In the genomic region with DNA sequence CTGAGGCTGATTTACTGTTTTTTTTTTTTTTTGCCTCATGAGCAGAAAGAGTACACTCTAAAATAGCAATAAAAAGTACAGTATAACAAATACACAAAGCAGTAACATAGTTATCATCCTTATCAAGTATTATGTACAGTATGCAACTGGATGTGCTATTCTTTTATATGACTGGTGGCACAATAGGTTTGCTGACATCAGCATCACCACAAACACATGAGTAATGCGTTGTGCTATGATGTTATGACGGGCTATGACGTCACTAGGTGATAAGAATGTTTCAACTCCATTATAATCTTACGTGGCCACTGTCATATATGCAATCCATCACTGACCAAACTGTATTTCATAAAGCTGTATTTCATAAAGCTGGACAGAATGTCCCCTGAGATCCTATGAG, we compare ENCODE assay signal across 1 cellular context.
TF ChIP-seq lines count a peak whose summit lies in the region.

No MANE protein-coding gene starts in this region.

TF ChIP-seq in HEK293, 187 proteins besides CTCF, POLR2A, EP300 and RAD21 (continued from another document and continues in another):
- TF ChIP-seq, protein P1, sequence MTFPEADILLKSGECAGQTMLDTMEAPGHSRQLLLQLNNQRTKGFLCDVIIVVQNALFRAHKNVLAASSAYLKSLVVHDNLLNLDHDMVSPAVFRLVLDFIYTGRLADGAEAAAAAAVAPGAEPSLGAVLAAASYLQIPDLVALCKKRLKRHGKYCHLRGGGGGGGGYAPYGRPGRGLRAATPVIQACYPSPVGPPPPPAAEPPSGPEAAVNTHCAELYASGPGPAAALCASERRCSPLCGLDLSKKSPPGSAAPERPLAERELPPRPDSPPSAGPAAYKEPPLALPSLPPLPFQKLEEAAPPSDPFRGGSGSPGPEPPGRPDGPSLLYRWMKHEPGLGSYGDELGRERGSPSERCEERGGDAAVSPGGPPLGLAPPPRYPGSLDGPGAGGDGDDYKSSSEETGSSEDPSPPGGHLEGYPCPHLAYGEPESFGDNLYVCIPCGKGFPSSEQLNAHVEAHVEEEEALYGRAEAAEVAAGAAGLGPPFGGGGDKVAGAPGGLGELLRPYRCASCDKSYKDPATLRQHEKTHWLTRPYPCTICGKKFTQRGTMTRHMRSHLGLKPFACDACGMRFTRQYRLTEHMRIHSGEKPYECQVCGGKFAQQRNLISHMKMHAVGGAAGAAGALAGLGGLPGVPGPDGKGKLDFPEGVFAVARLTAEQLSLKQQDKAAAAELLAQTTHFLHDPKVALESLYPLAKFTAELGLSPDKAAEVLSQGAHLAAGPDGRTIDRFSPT (tag by site-specific recombination; IDR thresholded peaks at IDR 0.05): 0 out of 2 replicates have a peak, but pooled peaks have one; percentile 43
- TF ChIP-seq ZNF473 (tag by site-specific recombination; IDR thresholded peaks at IDR 0.05): no peak
- TF ChIP-seq KLF16 (tag by site-specific recombination; IDR thresholded peaks at IDR 0.05): 0 out of 2 replicates have a peak, but pooled peaks have one; percentile 24
- no peak for TF ChIP-seq TCF7L2 (IDR thresholded peaks at IDR 0.05; ENCODE audit: borderline replicate concordance, low read depth, low read length)
- TF ChIP-seq ZNF629 (tag by site-specific recombination; IDR thresholded peaks at IDR 0.05): peak; percentile 97
- TF ChIP-seq, protein P2, sequence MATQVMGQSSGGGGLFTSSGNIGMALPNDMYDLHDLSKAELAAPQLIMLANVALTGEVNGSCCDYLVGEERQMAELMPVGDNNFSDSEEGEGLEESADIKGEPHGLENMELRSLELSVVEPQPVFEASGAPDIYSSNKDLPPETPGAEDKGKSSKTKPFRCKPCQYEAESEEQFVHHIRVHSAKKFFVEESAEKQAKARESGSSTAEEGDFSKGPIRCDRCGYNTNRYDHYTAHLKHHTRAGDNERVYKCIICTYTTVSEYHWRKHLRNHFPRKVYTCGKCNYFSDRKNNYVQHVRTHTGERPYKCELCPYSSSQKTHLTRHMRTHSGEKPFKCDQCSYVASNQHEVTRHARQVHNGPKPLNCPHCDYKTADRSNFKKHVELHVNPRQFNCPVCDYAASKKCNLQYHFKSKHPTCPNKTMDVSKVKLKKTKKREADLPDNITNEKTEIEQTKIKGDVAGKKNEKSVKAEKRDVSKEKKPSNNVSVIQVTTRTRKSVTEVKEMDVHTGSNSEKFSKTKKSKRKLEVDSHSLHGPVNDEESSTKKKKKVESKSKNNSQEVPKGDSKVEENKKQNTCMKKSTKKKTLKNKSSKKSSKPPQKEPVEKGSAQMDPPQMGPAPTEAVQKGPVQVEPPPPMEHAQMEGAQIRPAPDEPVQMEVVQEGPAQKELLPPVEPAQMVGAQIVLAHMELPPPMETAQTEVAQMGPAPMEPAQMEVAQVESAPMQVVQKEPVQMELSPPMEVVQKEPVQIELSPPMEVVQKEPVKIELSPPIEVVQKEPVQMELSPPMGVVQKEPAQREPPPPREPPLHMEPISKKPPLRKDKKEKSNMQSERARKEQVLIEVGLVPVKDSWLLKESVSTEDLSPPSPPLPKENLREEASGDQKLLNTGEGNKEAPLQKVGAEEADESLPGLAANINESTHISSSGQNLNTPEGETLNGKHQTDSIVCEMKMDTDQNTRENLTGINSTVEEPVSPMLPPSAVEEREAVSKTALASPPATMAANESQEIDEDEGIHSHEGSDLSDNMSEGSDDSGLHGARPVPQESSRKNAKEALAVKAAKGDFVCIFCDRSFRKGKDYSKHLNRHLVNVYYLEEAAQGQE (tag by site-specific recombination; IDR thresholded peaks at IDR 0.05): no peak
- no peak for TF ChIP-seq ZNF366 (tag by site-specific recombination; conservative IDR thresholded peaks at IDR 0.05)
- TF ChIP-seq, protein P3, sequence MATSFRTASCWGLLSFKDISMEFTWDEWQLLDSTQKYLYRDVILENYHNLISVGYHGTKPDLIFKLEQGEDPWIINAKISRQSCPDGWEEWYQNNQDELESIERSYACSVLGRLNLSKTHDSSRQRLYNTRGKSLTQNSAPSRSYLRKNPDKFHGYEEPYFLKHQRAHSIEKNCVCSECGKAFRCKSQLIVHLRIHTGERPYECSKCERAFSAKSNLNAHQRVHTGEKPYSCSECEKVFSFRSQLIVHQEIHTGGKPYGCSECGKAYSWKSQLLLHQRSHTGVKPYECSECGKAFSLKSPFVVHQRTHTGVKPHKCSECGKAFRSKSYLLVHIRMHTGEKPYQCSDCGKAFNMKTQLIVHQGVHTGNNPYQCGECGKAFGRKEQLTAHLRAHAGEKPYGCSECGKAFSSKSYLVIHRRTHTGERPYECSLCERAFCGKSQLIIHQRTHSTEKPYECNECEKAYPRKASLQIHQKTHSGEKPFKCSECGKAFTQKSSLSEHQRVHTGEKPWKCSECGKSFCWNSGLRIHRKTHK (tag by site-specific recombination; IDR thresholded peaks at IDR 0.05): no peak
- TF ChIP-seq ZNF266 (tag by site-specific recombination; IDR thresholded peaks at IDR 0.05; ENCODE audit: low read depth): no peak
- no peak for TF ChIP-seq ZNF140 (tag by site-specific recombination; IDR thresholded peaks at IDR 0.05)
- TF ChIP-seq, protein P4, sequence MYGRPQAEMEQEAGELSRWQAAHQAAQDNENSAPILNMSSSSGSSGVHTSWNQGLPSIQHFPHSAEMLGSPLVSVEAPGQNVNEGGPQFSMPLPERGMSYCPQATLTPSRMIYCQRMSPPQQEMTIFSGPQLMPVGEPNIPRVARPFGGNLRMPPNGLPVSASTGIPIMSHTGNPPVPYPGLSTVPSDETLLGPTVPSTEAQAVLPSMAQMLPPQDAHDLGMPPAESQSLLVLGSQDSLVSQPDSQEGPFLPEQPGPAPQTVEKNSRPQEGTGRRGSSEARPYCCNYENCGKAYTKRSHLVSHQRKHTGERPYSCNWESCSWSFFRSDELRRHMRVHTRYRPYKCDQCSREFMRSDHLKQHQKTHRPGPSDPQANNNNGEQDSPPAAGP (tag by site-specific recombination; IDR thresholded peaks at IDR 0.05): no peak
- no peak for TF ChIP-seq ZNF658 (tag by site-specific recombination; IDR thresholded peaks at IDR 0.05)
- TF ChIP-seq, protein P5, sequence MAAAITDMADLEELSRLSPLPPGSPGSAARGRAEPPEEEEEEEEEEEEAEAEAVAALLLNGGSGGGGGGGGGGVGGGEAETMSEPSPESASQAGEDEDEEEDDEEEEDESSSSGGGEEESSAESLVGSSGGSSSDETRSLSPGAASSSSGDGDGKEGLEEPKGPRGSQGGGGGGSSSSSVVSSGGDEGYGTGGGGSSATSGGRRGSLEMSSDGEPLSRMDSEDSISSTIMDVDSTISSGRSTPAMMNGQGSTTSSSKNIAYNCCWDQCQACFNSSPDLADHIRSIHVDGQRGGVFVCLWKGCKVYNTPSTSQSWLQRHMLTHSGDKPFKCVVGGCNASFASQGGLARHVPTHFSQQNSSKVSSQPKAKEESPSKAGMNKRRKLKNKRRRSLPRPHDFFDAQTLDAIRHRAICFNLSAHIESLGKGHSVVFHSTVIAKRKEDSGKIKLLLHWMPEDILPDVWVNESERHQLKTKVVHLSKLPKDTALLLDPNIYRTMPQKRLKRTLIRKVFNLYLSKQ (tag by site-specific recombination; IDR thresholded peaks at IDR 0.05; ENCODE audit: borderline replicate concordance): no peak
- TF ChIP-seq, protein P6, sequence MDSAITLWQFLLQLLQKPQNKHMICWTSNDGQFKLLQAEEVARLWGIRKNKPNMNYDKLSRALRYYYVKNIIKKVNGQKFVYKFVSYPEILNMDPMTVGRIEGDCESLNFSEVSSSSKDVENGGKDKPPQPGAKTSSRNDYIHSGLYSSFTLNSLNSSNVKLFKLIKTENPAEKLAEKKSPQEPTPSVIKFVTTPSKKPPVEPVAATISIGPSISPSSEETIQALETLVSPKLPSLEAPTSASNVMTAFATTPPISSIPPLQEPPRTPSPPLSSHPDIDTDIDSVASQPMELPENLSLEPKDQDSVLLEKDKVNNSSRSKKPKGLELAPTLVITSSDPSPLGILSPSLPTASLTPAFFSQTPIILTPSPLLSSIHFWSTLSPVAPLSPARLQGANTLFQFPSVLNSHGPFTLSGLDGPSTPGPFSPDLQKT (IDR thresholded peaks at IDR 0.05; ENCODE audit: borderline replicate concordance, low read depth, low read length): no peak
- no peak for TF ChIP-seq ZNF2 (tag by site-specific recombination; IDR thresholded peaks at IDR 0.05)
- TF ChIP-seq ZNF16 (tag by site-specific recombination; IDR thresholded peaks at IDR 0.05; ENCODE audit: low read depth): no peak
- TF ChIP-seq, protein P7, sequence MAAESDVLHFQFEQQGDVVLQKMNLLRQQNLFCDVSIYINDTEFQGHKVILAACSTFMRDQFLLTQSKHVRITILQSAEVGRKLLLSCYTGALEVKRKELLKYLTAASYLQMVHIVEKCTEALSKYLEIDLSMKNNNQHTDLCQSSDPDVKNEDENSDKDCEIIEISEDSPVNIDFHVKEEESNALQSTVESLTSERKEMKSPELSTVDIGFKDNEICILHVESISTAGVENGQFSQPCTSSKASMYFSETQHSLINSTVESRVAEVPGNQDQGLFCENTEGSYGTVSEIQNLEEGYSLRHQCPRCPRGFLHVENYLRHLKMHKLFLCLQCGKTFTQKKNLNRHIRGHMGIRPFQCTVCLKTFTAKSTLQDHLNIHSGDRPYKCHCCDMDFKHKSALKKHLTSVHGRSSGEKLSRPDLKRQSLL (tag by site-specific recombination; IDR thresholded peaks at IDR 0.05): no peak
- no peak for TF ChIP-seq ZNF677 (tag by site-specific recombination; IDR thresholded peaks at IDR 0.05)
- no peak for TF ChIP-seq ZNF530 (tag by site-specific recombination; IDR thresholded peaks at IDR 0.05; ENCODE audit: low read depth)
- no peak for TF ChIP-seq ZNF121 (tag by site-specific recombination; IDR thresholded peaks at IDR 0.05)
- 0 out of 2 replicates have a peak, but pooled peaks have one; percentile 24 for TF ChIP-seq ZBTB20 (tag by site-specific recombination; IDR thresholded peaks at IDR 0.05)
- TF ChIP-seq, protein P8, sequence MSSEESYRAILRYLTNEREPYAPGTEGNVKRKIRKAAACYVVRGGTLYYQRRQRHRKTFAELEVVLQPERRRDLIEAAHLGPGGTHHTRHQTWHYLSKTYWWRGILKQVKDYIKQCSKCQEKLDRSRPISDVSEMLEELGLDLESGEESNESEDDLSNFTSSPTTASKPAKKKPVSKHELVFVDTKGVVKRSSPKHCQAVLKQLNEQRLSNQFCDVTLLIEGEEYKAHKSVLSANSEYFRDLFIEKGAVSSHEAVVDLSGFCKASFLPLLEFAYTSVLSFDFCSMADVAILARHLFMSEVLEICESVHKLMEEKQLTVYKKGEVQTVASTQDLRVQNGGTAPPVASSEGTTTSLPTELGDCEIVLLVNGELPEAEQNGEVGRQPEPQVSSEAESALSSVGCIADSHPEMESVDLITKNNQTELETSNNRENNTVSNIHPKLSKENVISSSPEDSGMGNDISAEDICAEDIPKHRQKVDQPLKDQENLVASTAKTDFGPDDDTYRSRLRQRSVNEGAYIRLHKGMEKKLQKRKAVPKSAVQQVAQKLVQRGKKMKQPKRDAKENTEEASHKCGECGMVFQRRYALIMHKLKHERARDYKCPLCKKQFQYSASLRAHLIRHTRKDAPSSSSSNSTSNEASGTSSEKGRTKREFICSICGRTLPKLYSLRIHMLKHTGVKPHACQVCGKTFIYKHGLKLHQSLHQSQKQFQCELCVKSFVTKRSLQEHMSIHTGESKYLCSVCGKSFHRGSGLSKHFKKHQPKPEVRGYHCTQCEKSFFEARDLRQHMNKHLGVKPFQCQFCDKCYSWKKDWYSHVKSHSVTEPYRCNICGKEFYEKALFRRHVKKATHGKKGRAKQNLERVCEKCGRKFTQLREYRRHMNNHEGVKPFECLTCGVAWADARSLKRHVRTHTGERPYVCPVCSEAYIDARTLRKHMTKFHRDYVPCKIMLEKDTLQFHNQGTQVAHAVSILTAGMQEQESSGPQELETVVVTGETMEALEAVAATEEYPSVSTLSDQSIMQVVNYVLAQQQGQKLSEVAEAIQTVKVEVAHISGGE (tag by site-specific recombination; conservative IDR thresholded peaks at IDR 0.05; ENCODE audit: low read depth): no peak
- TF ChIP-seq ZNF837 (tag by site-specific recombination; IDR thresholded peaks at IDR 0.05): no peak
- no peak for TF ChIP-seq KLF1 (tag by site-specific recombination; IDR thresholded peaks at IDR 0.05)
- no peak for TF ChIP-seq ZNF514 (tag by site-specific recombination; IDR thresholded peaks at IDR 0.05)
- no peak for TF ChIP-seq ZNF555 (tag by site-specific recombination; conservative IDR thresholded peaks at IDR 0.05)
- TF ChIP-seq, protein P9, sequence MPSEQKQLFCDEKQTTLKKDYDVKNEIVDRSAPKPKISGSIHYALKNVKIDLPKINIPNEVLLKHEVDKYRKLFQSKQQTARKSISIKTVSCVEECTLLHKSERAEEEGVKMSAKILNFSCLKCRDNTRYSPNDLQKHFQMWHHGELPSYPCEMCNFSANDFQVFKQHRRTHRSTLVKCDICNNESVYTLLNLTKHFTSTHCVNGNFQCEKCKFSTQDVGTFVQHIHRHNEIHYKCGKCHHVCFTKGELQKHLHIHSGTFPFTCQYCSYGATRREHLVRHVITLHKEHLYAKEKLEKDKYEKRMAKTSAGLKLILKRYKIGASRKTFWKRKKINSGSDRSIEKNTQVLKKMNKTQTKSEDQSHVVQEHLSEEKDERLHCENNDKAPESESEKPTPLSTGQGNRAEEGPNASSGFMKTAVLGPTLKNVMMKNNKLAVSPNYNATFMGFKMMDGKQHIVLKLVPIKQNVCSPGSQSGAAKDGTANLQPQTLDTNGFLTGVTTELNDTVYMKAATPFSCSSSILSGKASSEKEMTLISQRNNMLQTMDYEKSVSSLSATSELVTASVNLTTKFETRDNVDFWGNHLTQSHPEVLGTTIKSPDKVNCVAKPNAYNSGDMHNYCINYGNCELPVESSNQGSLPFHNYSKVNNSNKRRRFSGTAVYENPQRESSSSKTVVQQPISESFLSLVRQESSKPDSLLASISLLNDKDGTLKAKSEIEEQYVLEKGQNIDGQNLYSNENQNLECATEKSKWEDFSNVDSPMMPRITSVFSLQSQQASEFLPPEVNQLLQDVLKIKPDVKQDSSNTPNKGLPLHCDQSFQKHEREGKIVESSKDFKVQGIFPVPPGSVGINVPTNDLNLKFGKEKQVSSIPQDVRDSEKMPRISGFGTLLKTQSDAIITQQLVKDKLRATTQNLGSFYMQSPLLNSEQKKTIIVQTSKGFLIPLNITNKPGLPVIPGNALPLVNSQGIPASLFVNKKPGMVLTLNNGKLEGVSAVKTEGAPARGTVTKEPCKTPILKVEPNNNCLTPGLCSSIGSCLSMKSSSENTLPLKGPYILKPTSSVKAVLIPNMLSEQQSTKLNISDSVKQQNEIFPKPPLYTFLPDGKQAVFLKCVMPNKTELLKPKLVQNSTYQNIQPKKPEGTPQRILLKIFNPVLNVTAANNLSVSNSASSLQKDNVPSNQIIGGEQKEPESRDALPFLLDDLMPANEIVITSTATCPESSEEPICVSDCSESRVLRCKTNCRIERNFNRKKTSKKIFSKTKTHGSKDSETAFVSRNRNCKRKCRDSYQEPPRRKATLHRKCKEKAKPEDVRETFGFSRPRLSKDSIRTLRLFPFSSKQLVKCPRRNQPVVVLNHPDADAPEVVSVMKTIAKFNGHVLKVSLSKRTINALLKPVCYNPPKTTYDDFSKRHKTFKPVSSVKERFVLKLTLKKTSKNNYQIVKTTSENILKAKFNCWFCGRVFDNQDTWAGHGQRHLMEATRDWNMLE (tag by site-specific recombination; conservative IDR thresholded peaks at IDR 0.05; ENCODE audit: low read depth): 0 out of 2 replicates have a peak, but pooled peaks have one; percentile 34
- TF ChIP-seq ZSCAN16 (tag by site-specific recombination; IDR thresholded peaks at IDR 0.05): no peak
- TF ChIP-seq ZNF701 (tag by site-specific recombination; IDR thresholded peaks at IDR 0.05): no peak
- TF ChIP-seq ZEB2 (tag by site-specific recombination; IDR thresholded peaks at IDR 0.05): peak; percentile 74
- TF ChIP-seq ZNF707 (tag by site-specific recombination; IDR thresholded peaks at IDR 0.05): no peak
- TF ChIP-seq, protein P10, sequence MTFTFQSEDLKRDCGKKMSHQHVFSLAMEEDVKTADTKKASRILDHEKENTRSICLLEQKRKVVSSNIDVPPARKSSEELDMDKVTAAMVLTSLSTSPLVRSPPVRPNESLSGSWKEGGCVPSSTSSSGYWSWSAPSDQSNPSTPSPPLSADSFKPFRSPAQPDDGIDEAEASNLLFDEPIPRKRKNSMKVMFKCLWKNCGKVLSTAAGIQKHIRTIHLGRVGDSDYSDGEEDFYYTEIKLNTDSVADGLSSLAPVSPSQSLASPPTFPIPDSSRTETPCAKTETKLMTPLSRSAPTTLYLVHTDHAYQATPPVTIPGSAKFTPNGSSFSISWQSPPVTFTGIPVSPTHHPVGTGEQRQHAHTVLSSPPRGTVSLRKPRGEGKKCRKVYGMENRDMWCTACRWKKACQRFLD (tag by site-specific recombination; IDR thresholded peaks at IDR 0.05): no peak
